25 cellular contexts compared by ENCODE assay signal in the genomic region with DNA sequence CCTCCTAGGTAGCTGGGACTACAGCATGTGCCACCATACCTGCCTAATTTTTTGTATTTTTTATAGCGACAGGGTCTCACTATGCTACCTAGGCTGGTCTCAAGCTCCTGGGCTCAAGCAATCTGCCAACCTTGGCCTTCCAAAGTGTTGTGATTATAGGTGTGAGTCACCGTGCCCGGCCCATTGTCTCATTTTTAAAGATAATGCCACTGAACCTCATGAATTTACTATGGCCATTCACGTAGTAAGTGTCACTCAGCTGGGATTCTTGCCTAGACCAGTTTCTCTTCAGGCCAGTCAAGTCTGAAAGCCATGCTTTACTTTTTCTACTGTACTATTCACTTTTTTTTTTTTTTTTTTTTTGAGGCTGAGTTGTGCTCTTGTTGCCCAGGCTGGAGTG. TPM values are rescaled to one million over a fixed set of nuclear protein-coding genes. Genes with fewer than 3 reads are reported as not detected.
DNase-seq lines count a peak whose midpoint lies in the region; ATAC-seq, FAIRE-seq and TF ChIP-seq lines count a peak whose summit lies in the region.
"Had no signal": no experiment of that assay in that cellular context is flagged by ENCODE, and none has a peak within 500 bp of the region (broad histone marks: within the 10 kb centered on the region; RNA-seq: fewer than 3 reads in every experiment).

No MANE protein-coding gene starts in this region.

- H3K79me2 ChIP-seq in endothelial cell of umbilical vein (ENCODE audit: control insufficient read depth, insufficient read depth, low read length) (no peaks in the 10 kb centered on the region), neural progenitor cell (ENCODE audit: low read depth) (no peaks in the 10 kb centered on the region)

- H2AFZ ChIP-seq in endothelial cell of umbilical vein (ENCODE audit: low read depth, low read length) = no peak overlapping the region
- no peak overlapping the region for H2AFZ ChIP-seq in neural progenitor cell (replicated peaks)

- no peaks in the 10 kb centered on the region for H3F3A ChIP-seq in neural progenitor cell (ENCODE audit: low read depth)

- H3K27me3 ChIP-seq in endothelial cell of umbilical vein (ENCODE audit: control insufficient read depth in 2 of 2, insufficient read depth in 2 of 2, low read length in 2 of 2) (no peaks in the 10 kb centered on the region), neural progenitor cell (no peaks in the 10 kb centered on the region)
- H3K27me3 ChIP-seq: BLaER1 had no signal

- TF ChIP-seq CTCF in RWPE1 (conservative IDR thresholded peaks at IDR 0.05; ENCODE audit: low read depth) (no peak), endothelial cell of umbilical vein (IDR thresholded peaks at IDR 0.05; ENCODE audit: extremely low read depth in 1 of 2, insufficient read depth in 1 of 2, low read depth in 1 of 2, low read length in 2 of 2) (no peak), neural progenitor cell (IDR thresholded peaks at IDR 0.05) (no peak)

- H3K4me1 Mint-ChIP-seq in neural progenitor cell = no peaks in the 10 kb centered on the region

- H3K27ac Mint-ChIP-seq in neural progenitor cell = no peak overlapping the region
- H3K27ac Mint-ChIP-seq: CD4-positive, CD25-positive, alpha-beta regulatory T cell had no signal

- H3K4me3 ChIP-seq in endothelial cell of umbilical vein (replicated peaks in 1 of 3; ENCODE audit: insufficient read depth in 1 of 3, low read depth in 1 of 3, low read length in 3 of 3) = no peak overlapping the region
- no peak overlapping the region for H3K4me3 ChIP-seq in neural progenitor cell
- H3K4me3 ChIP-seq: BLaER1, SK-N-MC had no signal

- FAIRE-seq in endothelial cell of umbilical vein (lab: Jason Lieb, UNC) = peak; percentile 75
- FAIRE-seq: A204.1, G401.6 had no signal

- H4K20me1 ChIP-seq in endothelial cell of umbilical vein (replicated peaks; ENCODE audit: control insufficient read depth, extremely low read depth, insufficient read depth, low read length) (no peaks in the 10 kb centered on the region), neural progenitor cell (ENCODE audit: low read depth) (no peaks in the 10 kb centered on the region)
- H4K20me1 ChIP-seq: BLaER1 had no signal

- no peak overlapping the region for H3K4me2 ChIP-seq in endothelial cell of umbilical vein (ENCODE audit: insufficient read depth, low read length)
- no peak overlapping the region for H3K4me2 ChIP-seq in neural progenitor cell
- H3K4me2 ChIP-seq: BLaER1 had no signal

- H3K9me3 ChIP-seq in endothelial cell of umbilical vein (replicated peaks; ENCODE audit: control insufficient read depth, insufficient read depth, low read length) (no peaks in the 10 kb centered on the region), neural progenitor cell (ENCODE audit: low read depth) (no peaks in the 10 kb centered on the region)
- H3K9me3 ChIP-seq: BLaER1 had no signal

- H3K4me1 ChIP-seq in endothelial cell of umbilical vein (ENCODE audit: control insufficient read depth, extremely low read depth, insufficient read depth, low read length) (peaks cover 16% of the 10 kb centered on the region), neural progenitor cell (no peaks in the 10 kb centered on the region)
- H3K4me1 ChIP-seq: BLaER1 had no signal

- no peak for TF ChIP-seq POLR2A in endothelial cell of umbilical vein (IDR thresholded peaks at IDR 0.05; ENCODE audit: low read depth, low read length)

- H3K27ac ChIP-seq in RWPE1 = no peak overlapping the region
- H3K27ac ChIP-seq in endothelial cell of umbilical vein (ENCODE audit: insufficient read depth, low read depth, low read length) = peak overlapping the region; percentile 6
- no peak overlapping the region for H3K27ac ChIP-seq in neural progenitor cell
- H3K27ac ChIP-seq: BLaER1, SK-N-MC had no signal

- no peaks in the 10 kb centered on the region for H3K27me3 Mint-ChIP-seq in neural progenitor cell (ENCODE audit: insufficient read depth, low read depth)
- H3K27me3 Mint-ChIP-seq: CD4-positive, CD25-positive, alpha-beta regulatory T cell; IgD-negative memory B cell had no signal

- DNase-seq in HPDE6-E6E7 (ENCODE audit: extremely low spot score) (peak; percentile 35), RWPE1 (ENCODE audit: low spot score) (peak; percentile 8), endothelial cell of umbilical vein (ENCODE audit: low read depth, low spot score) (peak; percentile 16), renal cortical epithelial cell (ENCODE audit: low read depth) (peak; percentile 26), islet precursor cell (no peak), neural progenitor cell (ENCODE audit: low spot score) (no peak)
- DNase-seq: CD4-positive, CD25-positive, alpha-beta regulatory T cell; GOT3; HCEC 1CT; MV-4-11; NCI-H1105; NCI-H146; NCI-H1930; NCI-H446 treated with DMSO at 0.1 percent for 48 hours; NCI-H526; NCI-H82; NK-92 treated with Interleukin-12 subunit alpha and Interleukin-12 subunit beta, amount 100 ng/mL, for 24 hours; SIG-M5 had no signal

- H3K9ac ChIP-seq in endothelial cell of umbilical vein (replicated peaks; ENCODE audit: extremely low read depth, insufficient read depth, low read length) = no peak overlapping the region
- H3K9ac ChIP-seq in neural progenitor cell = no peak overlapping the region
- H3K9ac ChIP-seq: BLaER1 had no signal

- H3K9me1 ChIP-seq in endothelial cell of umbilical vein (replicated peaks; ENCODE audit: control insufficient read depth, extremely low read depth, insufficient read depth, low read length) = no peaks in the 10 kb centered on the region

- H3K36me3 ChIP-seq in endothelial cell of umbilical vein (ENCODE audit: control insufficient read depth in 2 of 2, extremely low read depth in 1 of 2, insufficient read depth in 2 of 2, low read length in 2 of 2) (peaks cover 12 to 17% of the 10 kb centered on the region in 2 experiments), neural progenitor cell (no peaks in the 10 kb centered on the region)

- POLR2A ChIA-PET in RWPE1 (lab: Yijun Ruan, JAX; ENCODE audit: low non-redundant PET) (no interaction called here), endothelial cell of umbilical vein (lab: Charles Lee) (interaction anchor here (0.6 kb wide), 1 partner anchor 19 kb away, joined by 4 read pairs; no protein-coding TSS in a partner anchor)

- intact Hi-C loops in endothelial cell of umbilical vein (cut with micrococcal nuclease) = no loop called here

- CTCF ChIA-PET in RWPE1 (lab: Yijun Ruan, JAX) (interaction anchor here (0.6 kb wide), 2 partner anchors 15 to 62 kb away, joined by 3 to 6 read pairs; no protein-coding TSS in a partner anchor), endothelial cell of umbilical vein (lab: Charles Lee) (interaction anchor here (0.6 to 1.2 kb wide), 4 partner anchors 9 to 194 kb away, joined by 3 to 5 read pairs (median 4); no protein-coding TSS in a partner anchor)

- H3K9me3 Mint-ChIP-seq in neural progenitor cell = no peaks in the 10 kb centered on the region
- H3K9me3 Mint-ChIP-seq: CD4-positive, CD25-positive, alpha-beta regulatory T cell; IgD-negative memory B cell had no signal

- dilution Hi-C loops in endothelial cell of umbilical vein (cut with MboI; ENCODE audit: extremely low pct_ligation_motif_present, low sequenced_read_pairs) = no loop called here

- H3K36me3 Mint-ChIP-seq in neural progenitor cell = peaks cover 14% of the 10 kb centered on the region

- no peak overlapping the region for H3K4me3 Mint-ChIP-seq in neural progenitor cell
- H3K4me3 Mint-ChIP-seq: CD4-positive, CD25-positive, alpha-beta regulatory T cell; IgD-negative memory B cell had no signal

- ATAC-seq in HG03439 (IDR thresholded peaks at IDR 0.05; ENCODE audit: unreplicated experiment) = no peak
- ATAC-seq: Panc1 had no signal

- no TSS peak for BruUV-seq in endothelial cell of umbilical vein (replicated peaks; lab: Mats Ljungman, UMichigan)

TF ChIP-seq in endothelial cell of umbilical vein, 7 proteins besides CTCF, POLR2A, EP300 and RAD21:
- TF ChIP-seq, protein P1, sequence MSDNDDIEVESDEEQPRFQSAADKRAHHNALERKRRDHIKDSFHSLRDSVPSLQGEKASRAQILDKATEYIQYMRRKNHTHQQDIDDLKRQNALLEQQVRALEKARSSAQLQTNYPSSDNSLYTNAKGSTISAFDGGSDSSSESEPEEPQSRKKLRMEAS (IDR thresholded peaks at IDR 0.05; ENCODE audit: insufficient read depth, insufficient read length) = no peak
- TF ChIP-seq MYC (IDR thresholded peaks at IDR 0.05; ENCODE audit: low read depth, low read length) (no peak), GATA2 (IDR thresholded peaks at IDR 0.05; ENCODE audit: insufficient read depth, insufficient read length, low read depth, low read length) (no peak), EZH2 (IDR thresholded peaks at IDR 0.05; ENCODE audit: borderline replicate concordance, low read depth, low read length, severe bottlenecking) (no peak), JUN (IDR thresholded peaks at IDR 0.05; ENCODE audit: borderline replicate concordance, insufficient read depth, insufficient read length, low read depth) (no peak), FOS (IDR thresholded peaks at IDR 0.05; ENCODE audit: borderline replicate concordance, insufficient read depth, low read length) (no peak), POLR2AphosphoS5 (IDR thresholded peaks at IDR 0.05; ENCODE audit: insufficient read depth, low read depth, low read length) (no peak)
TF ChIP-seq in endothelial cell of umbilical vein: peak in this region for 0.

RNA-seq across cellular contexts. Expression of a gene that starts 22.4 kb away (rescaled TPM):
- total RNA-seq in endothelial cell of umbilical vein (28.6 and 36.6 TPM in 2 replicates), renal cortical epithelial cell (4.9 and 22.5 TPM in 2 replicates), neural progenitor cell (ENCODE audit: low replicate concordance) (18.3 and 37.1 TPM in 2 replicates)
- polyA plus RNA-seq in endothelial cell of umbilical vein = 12.0 and 13.1 TPM in 2 replicates
- polyA plus RNA-seq in endothelial cell of umbilical vein (2011; cell fraction: cytosol; rRNA removed) = 8.7 and 9.3 TPM in 2 replicates
- polyA plus RNA-seq in endothelial cell of umbilical vein (2011; cell fraction: nucleus; rRNA removed) = 45.5 and 52.4 TPM in 2 replicates
- 9.4 and 11.5 TPM in 2 replicates for polyA plus RNA-seq in endothelial cell of umbilical vein (2012)
- 47.0 and 52.1 TPM in 2 replicates for polyA minus RNA-seq in endothelial cell of umbilical vein
- 7.1 TPM for polyA minus RNA-seq in endothelial cell of umbilical vein (2011; cell fraction: cytosol; rRNA and poly(A)+ RNA removed)
- 70.0 and 86.5 TPM in 2 replicates for polyA minus RNA-seq in endothelial cell of umbilical vein (2011; cell fraction: nucleus; rRNA and poly(A)+ RNA removed)

RNA-seq across cellular contexts. Expression of a gene that starts 26.3 kb away (rescaled TPM):
- total RNA-seq in endothelial cell of umbilical vein = 47.5 and 53.8 TPM in 2 replicates
- 10.9 and 13.1 TPM in 2 replicates for polyA plus RNA-seq in endothelial cell of umbilical vein
- 9.1 and 9.7 TPM in 2 replicates for polyA plus RNA-seq in endothelial cell of umbilical vein (2011; cell fraction: cytosol; rRNA removed)
- polyA plus RNA-seq in endothelial cell of umbilical vein (2011; cell fraction: nucleus; rRNA removed) = 18.1 and 18.7 TPM in 2 replicates
- polyA plus RNA-seq in endothelial cell of umbilical vein (2012) = 13.0 and 17.0 TPM in 2 replicates
- 85.0 and 90.6 TPM in 2 replicates for polyA minus RNA-seq in endothelial cell of umbilical vein
- 20.3 TPM for polyA minus RNA-seq in endothelial cell of umbilical vein (2011; cell fraction: cytosol; rRNA and poly(A)+ RNA removed)
- polyA minus RNA-seq in endothelial cell of umbilical vein (2011; cell fraction: nucleus; rRNA and poly(A)+ RNA removed) = 41.2 and 52.7 TPM in 2 replicates
- total RNA-seq in renal cortical epithelial cell = 16.5 and 54.7 TPM in 2 replicates
- total RNA-seq in neural progenitor cell (ENCODE audit: low replicate concordance) = 60.1 and 74.2 TPM in 2 replicates

Comparison
In these comparisons a context has a peak if more than half of its experiments do, and no peak if none do; other contexts are left out.
1. DNase-seq: peak in HPDE6-E6E7 (single experiment), RWPE1 (single experiment), endothelial cell of umbilical vein (single experiment) and renal cortical epithelial cell (single experiment); none in islet precursor cell (single experiment) and neural progenitor cell (single experiment).